ENCODE assay signal across 9 cellular contexts in the genomic region with DNA sequence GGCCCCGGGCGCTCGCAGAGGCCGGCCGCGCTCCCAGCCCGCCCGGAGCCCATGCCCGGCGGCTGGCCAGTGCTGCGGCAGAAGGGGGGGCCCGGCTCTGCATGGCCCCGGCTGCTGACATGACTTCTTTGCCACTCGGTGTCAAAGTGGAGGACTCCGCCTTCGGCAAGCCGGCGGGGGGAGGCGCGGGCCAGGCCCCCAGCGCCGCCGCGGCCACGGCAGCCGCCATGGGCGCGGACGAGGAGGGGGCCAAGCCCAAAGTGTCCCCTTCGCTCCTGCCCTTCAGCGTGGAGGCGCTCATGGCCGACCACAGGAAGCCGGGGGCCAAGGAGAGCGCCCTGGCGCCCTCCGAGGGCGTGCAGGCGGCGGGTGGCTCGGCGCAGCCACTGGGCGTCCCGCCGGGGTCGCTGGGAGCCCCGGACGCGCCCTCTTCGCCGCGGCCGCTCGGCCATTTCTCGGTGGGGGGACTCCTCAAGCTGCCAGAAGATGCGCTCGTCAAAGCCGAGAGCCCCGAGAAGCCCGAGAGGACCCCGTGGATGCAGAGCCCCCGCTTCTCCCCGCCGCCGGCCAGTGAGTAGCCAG. TPM values are rescaled to one million over a fixed set of nuclear protein-coding genes. Genes with fewer than 3 reads are reported as not detected.
DNase-seq lines count a peak whose midpoint lies in the region; ATAC-seq and TF ChIP-seq lines count a peak whose summit lies in the region.
"Had no signal": no experiment of that assay in that cellular context is flagged by ENCODE, and none has a peak within 500 bp of the region (broad histone marks: within the 10 kb centered on the region; RNA-seq: fewer than 3 reads in every experiment).

No MANE protein-coding gene starts in this region.

- H3K4me1 Mint-ChIP-seq in naive B cell: peaks cover 26 to 50% (median 43%) of the 10 kb centered on the region in 3 donors

- CTCF ChIA-PET in BJ (lab: Yijun Ruan, JAX): no interaction called here

- H3K4me1 ChIP-seq in HUES48 (ENCODE audit: control insufficient read depth, insufficient read depth, low read length): peaks cover 23% of the 10 kb centered on the region

- peaks cover 4 to 52% (median 21%) of the 10 kb centered on the region in 7 donors for H3K9me3 Mint-ChIP-seq in naive B cell

- DNase-seq in BJ (ENCODE audit: low read depth): no peak
- DNase-seq in dorsolateral prefrontal cortex: no peak
- no peak for DNase-seq in naive B cell
- no peak for DNase-seq in Ammon's horn (ENCODE audit: low spot score)
- no peak for DNase-seq in stimulated activated CD4-positive, alpha-beta T cell treated with anti-CD3 and anti-CD28 coated beads, Interleukin-12 subunit alpha, Interleukin-12 subunit beta, amount 100 ng/mL, for 4 hours
- DNase-seq in GF-D8 (lab: John Stamatoyannopoulos, UW): no peak

- no peak overlapping the region for H3K9ac ChIP-seq in HUES48 (ENCODE audit: low read depth, low read length)

- H3K36me3 ChIP-seq in BJ (ENCODE audit: control insufficient read depth, insufficient read depth, low read length) (peaks cover 6% of the 10 kb centered on the region; the same call in 1 of the 2 replicates), HUES48 (ENCODE audit: control insufficient read depth, insufficient read depth, low read length) (no peaks in the 10 kb centered on the region)

- peaks cover 59 to 78% (median 67%) of the 10 kb centered on the region in 3 donors for H3K27me3 Mint-ChIP-seq in naive B cell

- H3K9me3 ChIP-seq in HUES48 (ENCODE audit: control insufficient read depth, insufficient read depth, low read length): peaks cover 3% of the 10 kb centered on the region; the same call in 1 of the 2 replicates

- intact Hi-C loops in dorsolateral prefrontal cortex (cut with DNase I): loop anchor here (5.0 to 10.0 kb wide), 2 partner anchors 98 to 375 kb away; no protein-coding TSS in a partner anchor

- peak; percentile 29 for ATAC-seq in GM21367 (IDR thresholded peaks at IDR 0.05; ENCODE audit: unreplicated experiment)
- peak; percentile 30 to 42 for ATAC-seq in naive B cell (ENCODE audit: low read depth in 2 of 2)

- H3K27ac Mint-ChIP-seq in naive B cell: no peak overlapping the region

- peak overlapping the region in 2 of 8 donors; percentile 89 to 90 for H3K4me3 Mint-ChIP-seq in naive B cell

- H3K27ac ChIP-seq in HUES48 (ENCODE audit: low read depth, low read length): no peak overlapping the region
- H3K27ac ChIP-seq in dorsolateral prefrontal cortex: peak overlapping the region in 38 of 59 donors; percentile 2 to 88 (median 58)
- H3K27ac ChIP-seq: epithelial cell of prostate had no signal

- H3K27me3 ChIP-seq in BJ (ENCODE audit: control insufficient read depth, insufficient read depth, low read length) (peaks cover 7% of the 10 kb centered on the region), HUES48 (ENCODE audit: control insufficient read depth, insufficient read depth, low read length) (peaks cover 99% of the 10 kb centered on the region), dorsolateral prefrontal cortex (peaks cover 10 to 100% (median 91%) of the 10 kb centered on the region in 45 donors)

- H3K4me3 ChIP-seq in BJ (ENCODE audit: low read depth, low read length) (peak overlapping the region; percentile 69), HUES48 (ENCODE audit: low read depth, low read length) (peak overlapping the region; percentile 52), dorsolateral prefrontal cortex (peak overlapping the region; percentile 50 to 81 (median 67))

- POLR2A ChIA-PET in BJ (lab: Charles Lee): interaction anchor here (0.6 kb wide), 2 partner anchors 191 to 935 kb away, joined by 3 to 4 read pairs; no protein-coding TSS in a partner anchor

- H3K36me3 Mint-ChIP-seq in naive B cell: peaks cover 0 to 21% of the 10 kb centered on the region in 2 donors

- TF ChIP-seq CTCF in BJ (IDR thresholded peaks at IDR 0.05; ENCODE audit: insufficient read depth, low read depth, low read length) (no peak), dorsolateral prefrontal cortex (IDR thresholded peaks at IDR 0.05 in 54 of 56, conservative IDR thresholded peaks at IDR 0.05 in 2 of 56; ENCODE audit: low read depth in 1 of 56, partially characterized antibody in 56 of 56) (no peak)

RNA-seq across cellular contexts. Expression of a gene that starts 0.4 kb away (rescaled TPM):
- polyA plus RNA-seq in BJ (2011; rRNA removed) (4.4 and 6.9 TPM in 2 replicates), naive B cell (ENCODE audit: low read depth in 6 of 6) (not detected)
- polyA minus RNA-seq in BJ (2011; rRNA and poly(A)+ RNA removed): 0.26 and 0.71 TPM in 2 replicates
- 10 to 100 TPM in 28 of 120 experiments, 1 to 10 TPM in 92; 1.9 to 28.3 (median 6.8) TPM for total RNA-seq in dorsolateral prefrontal cortex
